Comparison of ENCODE assay signal across 26 cellular contexts in the genomic region with DNA sequence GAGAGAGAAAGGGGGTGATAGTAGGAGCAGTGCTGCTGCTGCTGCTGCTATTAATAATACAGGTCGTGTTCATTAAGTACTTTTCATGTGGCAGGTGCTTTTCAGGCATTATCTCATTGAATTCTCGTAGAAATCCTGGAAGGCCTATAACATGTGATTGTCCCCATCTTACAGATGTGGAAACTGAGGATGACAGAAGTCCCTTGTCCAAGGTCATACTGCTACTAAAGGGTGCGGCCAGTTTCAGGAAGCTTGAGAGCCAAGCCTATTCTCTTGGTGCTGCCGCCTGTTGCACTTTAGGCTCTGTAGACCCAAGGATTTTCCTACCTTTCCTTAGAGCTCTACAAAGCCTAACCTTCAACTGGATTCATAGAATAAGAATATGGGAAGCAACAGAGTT.
"Had no signal": no experiment of that assay in that cellular context is flagged by ENCODE, and none has a peak within 500 bp of the region (broad histone marks: within the 10 kb centered on the region; RNA-seq: fewer than 3 reads in every experiment).

No MANE protein-coding gene starts in this region.

- H3K4me2 ChIP-seq: neural progenitor cell, smooth muscle cell had no signal

- H2AFZ ChIP-seq: neural progenitor cell, parathyroid adenoma had no signal

- DNase-seq: natural killer cell; occipital lobe; ovary; posterior cingulate gyrus; psoas muscle; right cardiac atrium; spleen; stimulated activated CD4-positive, alpha-beta T cell treated with anti-CD3 and anti-CD28 coated beads, Interleukin-12 subunit alpha, Interleukin-12 subunit beta, amount 100 ng/mL, for 4 hours; stimulated activated CD4-positive, alpha-beta T cell treated with anti-CD3 and anti-CD28 coated beads, Interleukin-1b, Interleukin-23, amount 100 ng/mL, for 48 hours; stimulated activated CD4-positive, alpha-beta T cell treated with anti-CD3 and anti-CD28 coated beads, Interleukin-4, amount 100 ng/mL, for 1 hour; stimulated activated CD4-positive, alpha-beta T cell treated with anti-CD3 and anti-CD28 coated beads, Interleukin-4, amount 100 ng/mL, for 4 hours; stimulated activated CD8-positive, alpha-beta memory T cell treated with anti-CD3 and anti-CD28 coated beads, Interleukin-4, amount 100 ng/mL, for 48 hours; stimulated activated naive CD4-positive, alpha-beta T cell; stimulated activated naive CD8-positive, alpha-beta T cell treated with anti-CD3 and anti-CD28 coated beads, Interleukin-15, amount 100 ng/mL, for 72 hours; stimulated activated naive CD8-positive, alpha-beta T cell treated with anti-CD3 and anti-CD28 coated beads, Interleukin-15, Interleukin-2, amounts not matched to agents 100 U/mL and 50 U/mL, for 24 hours; substantia nigra; testis; tibial artery; transverse colon; upper lobe of right lung; uterus had no signal

- H3K4me3 ChIP-seq: neural progenitor cell, ovary, psoas muscle, skin epidermis, smooth muscle cell, spleen, suprapubic skin, testis, tibial artery, transverse colon, upper lobe of right lung, uterus had no signal

- H3K9me3 ChIP-seq: ovary, psoas muscle, spleen, suprapubic skin, testis, tibial artery, transverse colon, upper lobe of right lung, uterus had no signal

- H3K36me3 ChIP-seq: neural progenitor cell, ovary, spleen, suprapubic skin, transverse colon, upper lobe of right lung, uterus had no signal

- H3K79me2 ChIP-seq: parathyroid adenoma had no signal

- H3K4me1 ChIP-seq: neural progenitor cell, parathyroid adenoma, psoas muscle, suprapubic skin, transverse colon, uterus had no signal

- H3K27me3 ChIP-seq: neural progenitor cell, ovary, suprapubic skin, testis, tibial artery, transverse colon, upper lobe of right lung, uterus had no signal

- H3K27ac ChIP-seq: neural progenitor cell, ovary, parathyroid adenoma, psoas muscle, skin epidermis, spleen, suprapubic skin, testis, tibial artery, transverse colon, upper lobe of right lung, uterus had no signal
